In the genomic region with DNA sequence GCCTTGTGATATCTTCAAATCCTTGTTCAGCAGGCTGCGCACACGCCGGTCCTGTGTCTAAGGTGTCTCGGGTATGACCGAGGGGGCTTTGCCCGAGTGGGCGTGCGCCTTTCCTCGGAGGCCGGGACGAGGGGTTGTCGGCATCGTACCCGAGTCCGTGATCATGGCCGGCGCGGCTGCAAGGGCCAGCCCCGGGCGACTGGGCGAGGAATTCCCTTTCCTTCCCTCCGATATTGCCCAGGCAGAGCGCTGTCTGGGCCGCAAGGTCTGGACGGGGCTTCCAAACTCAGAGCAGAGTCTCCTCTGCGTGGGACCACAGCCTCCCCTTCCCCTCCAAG, we compare ENCODE assay signal across 8 cellular contexts. TPM values are rescaled to one million over a fixed set of nuclear protein-coding genes. Genes with fewer than 3 reads are reported as not detected.
A peak's percentile ranks its signal among the peaks of the same experiment; 100 is the strongest.
DNase-seq lines count a peak whose midpoint lies in the region; ATAC-seq and TF ChIP-seq lines count a peak whose summit lies in the region.

No MANE protein-coding gene starts in this region.

- H3K36me3 ChIP-seq in heart right ventricle, result no peaks in the 10 kb centered on the region
- no peaks in the 10 kb centered on the region for H3K36me3 ChIP-seq in upper lobe of right lung

- H3K27me3 Mint-ChIP-seq in chondrocyte (ENCODE audit: low read depth) (no peaks in the 10 kb centered on the region), natural killer cell (ENCODE audit: low read depth in 2 of 2) (no peaks in the 10 kb centered on the region)

- H3K27me3 ChIP-seq in heart right ventricle (no peaks in the 10 kb centered on the region), upper lobe of right lung (no peaks in the 10 kb centered on the region)

- H3K36me3 Mint-ChIP-seq in chondrocyte (ENCODE audit: low read depth) (peaks cover 10% of the 10 kb centered on the region), natural killer cell (peaks cover 18% of the 10 kb centered on the region)

- H3K27ac Mint-ChIP-seq in chondrocyte (ENCODE audit: unreplicated experiment), result no peak overlapping the region
- H3K27ac Mint-ChIP-seq in natural killer cell, result peak overlapping the region in 1 of 2 donors; percentile 86

- TF ChIP-seq CTCF in heart right ventricle (IDR thresholded peaks at IDR 0.05) (no peak), chondrocyte (IDR thresholded peaks at IDR 0.05) (no peak), natural killer cell (IDR thresholded peaks at IDR 0.05) (no peak), upper lobe of right lung (IDR thresholded peaks at IDR 0.05) (no peak)

- H3K4me3 Mint-ChIP-seq in chondrocyte (ENCODE audit: unreplicated experiment), result peak overlapping the region; percentile 48
- H3K4me3 Mint-ChIP-seq in natural killer cell, result peak overlapping the region; percentile 40

- 67 to 73% methylated on average over 26 of the region's 26 CpGs for WGBS in heart right ventricle, 2 donors

- H3K27ac ChIP-seq in heart right ventricle (no peak overlapping the region), upper lobe of right lung (no peak overlapping the region)

- H3K4me3 ChIP-seq in heart right ventricle, result peak overlapping the region in 9 of 10 donors; percentile 63 to 82 (median 76)
- peak overlapping the region; percentile 61 for H3K4me3 ChIP-seq in upper lobe of right lung

- peaks cover 21% of the 10 kb centered on the region for H3K9me3 Mint-ChIP-seq in chondrocyte (ENCODE audit: low read depth)
- peaks cover 5 to 12% of the 10 kb centered on the region in 2 donors for H3K9me3 Mint-ChIP-seq in natural killer cell

- intact Hi-C loops in heart right ventricle (cut with DNase I), result loop anchor here in 3 of 10 donors (10.0 kb wide), 2 partner anchors 89 to 121 kb away; partner anchors contain the start of gene ZNF862 (in 1 of the 3)
- intact Hi-C loops in Right ventricle myocardium inferior (cut with DNase I), result no loop called here
- intact Hi-C loops in natural killer cell (cut with micrococcal nuclease), result no loop called here
- intact Hi-C loops in upper lobe of right lung (cut with DNase I), result no loop called here

- DNase-seq in heart right ventricle (no peak), Right ventricle myocardium inferior (ENCODE audit: missing footprints) (no peak), chondrocyte (ENCODE audit: low spot score) (no peak), natural killer cell (no peak), upper lobe of right lung (peak; percentile 66), NCI-H510A treated with DMSO at 0.1 percent for 48 hours (lab: John Stamatoyannopoulos, UW) (no peak), HK-2 (ENCODE audit: unreplicated experiment) (no peak)
- DNase-seq in central memory CD4-positive, alpha-beta T cell, result no peak

- H3K9me3 ChIP-seq in heart right ventricle, result peaks cover 0 to 37% (median 19%) of the 10 kb centered on the region in 11 donors
- H3K9me3 ChIP-seq in upper lobe of right lung, result peaks cover 10% of the 10 kb centered on the region

- H3K4me1 ChIP-seq in heart right ventricle (peaks cover 10 to 43% (median 23%) of the 10 kb centered on the region in 9 donors), upper lobe of right lung (peaks cover 7% of the 10 kb centered on the region)

- H3K4me1 Mint-ChIP-seq in chondrocyte (ENCODE audit: low read depth) (peaks cover 19% of the 10 kb centered on the region), natural killer cell (peaks cover 23 to 27% of the 10 kb centered on the region in 2 donors)

- ATAC-seq in heart right ventricle (peak in 1 of 8 donors; percentile 2), Right ventricle myocardium inferior (no peak), natural killer cell (no peak), upper lobe of right lung (no peak)

RNA-seq across cellular contexts. Expression of gene ZNF467, which starts 59.7 kb away (rescaled TPM):
- total RNA-seq in heart right ventricle (1 to 10 TPM; 2.2 to 7.3 (median 4.6) TPM), Right ventricle myocardium inferior (7.0 TPM), chondrocyte (2.3 to 3.5 TPM (median 3.1 TPM) in 3 replicates), natural killer cell (1 to 10 TPM; 2.8 to 5.4 (median 3.7) TPM), upper lobe of right lung (35.3 TPM)
- polyA plus RNA-seq in heart right ventricle, result 10 to 100 TPM in 1 of 2 donors, 1 to 10 TPM in 1; 5.7 to 10.5 TPM
